ENCODE assay signal across 13 cellular contexts in the genomic region with DNA sequence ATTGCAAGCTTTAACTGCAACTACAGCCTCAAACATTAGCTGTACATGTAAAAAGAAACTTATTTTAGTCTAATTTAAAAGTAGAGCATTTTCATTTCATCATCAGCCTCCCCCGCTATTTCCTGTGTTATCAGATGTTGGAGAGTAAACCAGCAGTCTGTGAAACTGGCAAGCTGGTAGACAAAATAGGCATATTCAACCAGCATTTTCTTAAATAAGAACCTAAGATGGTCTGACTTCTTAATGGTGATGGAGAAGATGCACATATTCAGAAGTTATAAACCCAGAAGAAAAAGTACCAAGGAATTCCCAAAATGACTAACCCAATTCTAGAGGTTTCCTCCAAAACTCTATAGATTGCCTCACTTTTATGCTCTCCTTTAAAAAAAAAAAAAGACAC. TPM values are rescaled to one million over a fixed set of nuclear protein-coding genes. Genes with fewer than 3 reads are reported as not detected.
DNase-seq lines count a peak whose midpoint lies in the region; ATAC-seq, FAIRE-seq and TF ChIP-seq lines count a peak whose summit lies in the region.
"Had no signal": no experiment of that assay in that cellular context is flagged by ENCODE, and none has a peak within 500 bp of the region (broad histone marks: within the 10 kb centered on the region; RNA-seq: fewer than 3 reads in every experiment).

No MANE protein-coding gene starts in this region.

- peaks cover 20% of the 10 kb centered on the region for H3K4me1 ChIP-seq in CD8-positive, alpha-beta T cell (ENCODE audit: insufficient read depth, low read length)

- POLR2A ChIA-PET in CD8-positive, alpha-beta T cell (lab: Charles Lee): interaction anchor here (1.0 to 1.2 kb wide), 3 partner anchors 26 to 47 kb away, joined by 3 to 5 read pairs (median 4); no protein-coding TSS in a partner anchor
- POLR2A ChIA-PET in GM10248 (lab: Yijun Ruan, JAX): no interaction called here

- H3K4me3 Mint-ChIP-seq in CD8-positive, alpha-beta T cell: peak overlapping the region; percentile 12
- H3K4me3 Mint-ChIP-seq in T-helper 1 cell treated with Interleukin-12 subunit alpha and Interleukin-12 subunit beta and Interleukin-4 antibody, amounts not matched to agents 30 μg/mL and 1 μg/mL, for 36 hours: peak overlapping the region; percentile 22
- H3K4me3 Mint-ChIP-seq in CD14-positive monocyte: peak overlapping the region in 1 of 2 donors; percentile 59

- no peak for DNase-seq in CD8-positive, alpha-beta T cell
- DNase-seq in GM18507 (ENCODE audit: extremely low spot score, insufficient read length, low read depth) (no peak), fibroblast of villous mesenchyme (ENCODE audit: low read depth) (peak; percentile 12), CD14-positive monocyte (ENCODE audit: low spot score) (no peak), GM10248 (ENCODE audit: extremely low spot score) (no peak)
- no peak for DNase-seq in activated CD4-positive, alpha-beta T cell treated with anti-CD3 and anti-CD28 coated beads for 1 hour
- DNase-seq: heart right ventricle, left lung, sigmoid colon had no signal

- peak overlapping the region; percentile 79 for H3K27ac Mint-ChIP-seq in CD8-positive, alpha-beta T cell
- peak overlapping the region; percentile 37 for H3K27ac Mint-ChIP-seq in T-helper 1 cell treated with Interleukin-12 subunit alpha and Interleukin-12 subunit beta and Interleukin-4 antibody, amounts not matched to agents 30 μg/mL and 1 μg/mL, for 36 hours
- peak overlapping the region in 3 of 7 donors; percentile 30 to 69 (median 40) for H3K27ac Mint-ChIP-seq in CD14-positive monocyte

- intact Hi-C loops in CD8-positive, alpha-beta T cell (cut with DNase I, micrococcal nuclease): no loop called here
- intact Hi-C loops in CD14-positive monocyte (cut with micrococcal nuclease): no loop called here

- H3K4me1 Mint-ChIP-seq in CD8-positive, alpha-beta T cell (ENCODE audit: low read depth): peaks cover 28% of the 10 kb centered on the region
- peaks cover 27% of the 10 kb centered on the region for H3K4me1 Mint-ChIP-seq in T-helper 1 cell treated with Interleukin-12 subunit alpha and Interleukin-12 subunit beta and Interleukin-4 antibody, amounts not matched to agents 30 μg/mL and 1 μg/mL, for 36 hours (ENCODE audit: low read depth)
- H3K4me1 Mint-ChIP-seq in CD14-positive monocyte: peaks cover 51% of the 10 kb centered on the region

- no peaks in the 10 kb centered on the region for H3K36me3 ChIP-seq in CD8-positive, alpha-beta T cell (ENCODE audit: insufficient read depth, low read length)
- H3K36me3 ChIP-seq: heart right ventricle, left lung, sigmoid colon had no signal

- H3K4me3 ChIP-seq in CD8-positive, alpha-beta T cell (ENCODE audit: low read depth, low read length): no peak overlapping the region
- H3K4me3 ChIP-seq in fibroblast of villous mesenchyme (ENCODE audit: low read depth, low read length): no peak overlapping the region
- H3K4me3 ChIP-seq: heart right ventricle, left lung, sigmoid colon had no signal

- no peaks in the 10 kb centered on the region for H3K36me3 Mint-ChIP-seq in CD8-positive, alpha-beta T cell
- no peaks in the 10 kb centered on the region for H3K36me3 Mint-ChIP-seq in T-helper 1 cell treated with Interleukin-12 subunit alpha and Interleukin-12 subunit beta and Interleukin-4 antibody, amounts not matched to agents 30 μg/mL and 1 μg/mL, for 36 hours (ENCODE audit: low read depth)
- H3K36me3 Mint-ChIP-seq in CD14-positive monocyte: peaks cover 41 to 43% of the 10 kb centered on the region in 2 donors

- CTCF ChIA-PET in CD8-positive, alpha-beta T cell (lab: Charles Lee): interaction anchor here (1.5 kb wide), 1 partner anchor 52 kb away, joined by 5 read pairs; no protein-coding TSS in a partner anchor
- CTCF ChIA-PET in GM10248 (lab: Yijun Ruan, JAX): interaction anchor here (1.1 to 1.2 kb wide), 3 partner anchors 11 to 23 kb away, joined by 3 to 5 read pairs (median 5); no protein-coding TSS in a partner anchor

- no peaks in the 10 kb centered on the region for H3K9me3 Mint-ChIP-seq in CD8-positive, alpha-beta T cell
- H3K9me3 Mint-ChIP-seq in T-helper 1 cell treated with Interleukin-12 subunit alpha and Interleukin-12 subunit beta and Interleukin-4 antibody, amounts not matched to agents 30 μg/mL and 1 μg/mL, for 36 hours: no peaks in the 10 kb centered on the region
- H3K9me3 Mint-ChIP-seq in CD14-positive monocyte: no peaks in the 10 kb centered on the region

- no peak overlapping the region for H3K27ac ChIP-seq in CD8-positive, alpha-beta T cell (ENCODE audit: low read depth, low read length)
- H3K27ac ChIP-seq: epithelial cell of prostate, left lung, sigmoid colon had no signal

- no peaks in the 10 kb centered on the region for H3K9me3 ChIP-seq in CD8-positive, alpha-beta T cell (ENCODE audit: low read length)
- H3K9me3 ChIP-seq: heart right ventricle, left lung, sigmoid colon had no signal

- TF ChIP-seq CTCF in CD8-positive, alpha-beta T cell (IDR thresholded peaks at IDR 0.05): no peak
- TF ChIP-seq CTCF in fibroblast of villous mesenchyme (IDR thresholded peaks at IDR 0.05; ENCODE audit: insufficient read depth, low read depth, low read length) (no peak), CD14-positive monocyte (IDR thresholded peaks at IDR 0.05) (no peak), GM10248 (IDR thresholded peaks at IDR 0.05; ENCODE audit: control extremely low read depth, extremely low read depth, low read depth, missing control alignments) (no peak)

- peak; percentile 91 for FAIRE-seq in GM18507 (lab: Jason Lieb, UNC)

- H3K27me3 ChIP-seq in CD8-positive, alpha-beta T cell (ENCODE audit: insufficient read depth, low read length): no peaks in the 10 kb centered on the region
- H3K27me3 ChIP-seq: left lung, sigmoid colon had no signal

- peak; percentile 48 for ATAC-seq in CD8-positive, alpha-beta T cell
- no peak for ATAC-seq in GM19328 (IDR thresholded peaks at IDR 0.05; ENCODE audit: unreplicated experiment)
- ATAC-seq: heart right ventricle, left lung had no signal

- no peaks in the 10 kb centered on the region for H3K27me3 Mint-ChIP-seq in CD8-positive, alpha-beta T cell (ENCODE audit: low read depth)
- H3K27me3 Mint-ChIP-seq in T-helper 1 cell treated with Interleukin-12 subunit alpha and Interleukin-12 subunit beta and Interleukin-4 antibody, amounts not matched to agents 30 μg/mL and 1 μg/mL, for 36 hours (ENCODE audit: low read depth): no peaks in the 10 kb centered on the region
- H3K27me3 Mint-ChIP-seq in CD14-positive monocyte (ENCODE audit: low read depth in 3 of 3): no peaks in the 10 kb centered on the region

RNA-seq across cellular contexts. Expression of a gene that starts 24.9 kb away (rescaled TPM):
- total RNA-seq in CD8-positive, alpha-beta T cell: 1 to 10 TPM; 5.6 to 5.7 TPM
- under 0.01 TPM in 1 of 2 replicates, not detected in the other for total RNA-seq in fibroblast of villous mesenchyme
- polyA plus RNA-seq in CD14-positive monocyte: 100 to 1,000 TPM in 1 of 2 donors, 10 to 100 TPM in 1; 95.5 to 157 TPM
- total RNA-seq: MCF 10A had no signal
